Comparison of ENCODE assay signal across 17 cellular contexts in genomic region chr5:141590127-141590526, GRCh38. TPM values are rescaled to one million over a fixed set of nuclear protein-coding genes. Genes with fewer than 3 reads are reported as not detected.
DNase-seq lines count a peak whose midpoint lies in the region; ATAC-seq and TF ChIP-seq lines count a peak whose summit lies in the region.
"Had no signal": no experiment of that assay in that cellular context is flagged by ENCODE, and none has a peak within 500 bp of the region (broad histone marks: within the 10 kb centered on the region; RNA-seq: fewer than 3 reads in every experiment).

No MANE protein-coding gene starts in this region.

- no peak for DNase-seq in Right ventricle myocardium superior
- DNase-seq in left ventricle myocardium superior: no peak
- DNase-seq in MV-4-11 (lab: John Stamatoyannopoulos, UW): peak; percentile 32
- peak; percentile 58 for DNase-seq in left lobe of liver (ENCODE audit: low spot score)
- no peak for DNase-seq in upper lobe of right lung
- no peak for DNase-seq in OCI-M2 (lab: John Stamatoyannopoulos, UW; ENCODE audit: unreplicated experiment)
- no peak for DNase-seq in endothelial cell (ENCODE audit: low spot score)
- DNase-seq: ACHN; CD8-positive, alpha-beta T cell; KG1; NCI-H1105 treated with DMSO at 0.1 percent for 48 hours; NCI-H187; NCI-H2171 treated with DMSO at 0.1 percent for 48 hours; NCI-H510A treated with DMSO at 0.1 percent for 48 hours; PC-3 had no signal

- no peaks in the 10 kb centered on the region for H3K9me3 Mint-ChIP-seq in endothelial cell (ENCODE audit: unreplicated experiment)
- H3K9me3 Mint-ChIP-seq: CD8-positive, alpha-beta T cell had no signal

- ATAC-seq in Right ventricle myocardium superior (ENCODE audit: poor library complexity) (peak; percentile 26), left ventricle myocardium superior (no peak), left lobe of liver (peak; percentile 76), upper lobe of right lung (peak; percentile 54), SK-N-SH treated with all-trans-retinoic acid at 6 μM for 48 hours (no peak)
- ATAC-seq: CD8-positive, alpha-beta T cell; PC-3 had no signal

- H3K9me3 ChIP-seq in upper lobe of right lung: no peaks in the 10 kb centered on the region

- H3K27ac ChIP-seq in upper lobe of right lung: no peak overlapping the region
- H3K27ac ChIP-seq: SK-N-MC had no signal

- H3K27me3 Mint-ChIP-seq in endothelial cell (ENCODE audit: unreplicated experiment): no peaks in the 10 kb centered on the region

- H3K36me3 Mint-ChIP-seq in endothelial cell (ENCODE audit: low read depth, unreplicated experiment): peaks cover 6% of the 10 kb centered on the region

- peaks cover 6% of the 10 kb centered on the region for H3K4me1 ChIP-seq in upper lobe of right lung

- peaks cover 17% of the 10 kb centered on the region for H3K4me1 Mint-ChIP-seq in endothelial cell (ENCODE audit: unreplicated experiment)

- no peak overlapping the region for H3K27ac Mint-ChIP-seq in endothelial cell (ENCODE audit: unreplicated experiment)

- no peak overlapping the region for H3K4me3 Mint-ChIP-seq in endothelial cell (ENCODE audit: unreplicated experiment)
- H3K4me3 Mint-ChIP-seq: CD8-positive, alpha-beta T cell had no signal

- TF ChIP-seq CTCF in upper lobe of right lung (IDR thresholded peaks at IDR 0.05) (no peak), endothelial cell (IDR thresholded peaks at IDR 0.05; ENCODE audit: unreplicated experiment) (no peak)

- H3K36me3 ChIP-seq in upper lobe of right lung: peaks cover 35% of the 10 kb centered on the region

- intact Hi-C loops in Right ventricle myocardium superior (cut with DNase I) (no loop called here), left ventricle myocardium superior (cut with micrococcal nuclease) (no loop called here), upper lobe of right lung (cut with DNase I) (no loop called here)

- no peaks in the 10 kb centered on the region for H3K27me3 ChIP-seq in upper lobe of right lung

- no peak overlapping the region for H3K4me3 ChIP-seq in upper lobe of right lung
- H3K4me3 ChIP-seq: SK-N-MC had no signal

TF ChIP-seq in SK-N-SH treated with all-trans-retinoic acid at 6 μM for 48 hours, 23 proteins besides CTCF, POLR2A, EP300 and RAD21:
- no peak for TF ChIP-seq ESRRG (CRISPR knock-in tag; IDR thresholded peaks at IDR 0.05)
- no peak for TF ChIP-seq ZNF70 (CRISPR knock-in tag; IDR thresholded peaks at IDR 0.05)
- TF ChIP-seq, protein P1, sequence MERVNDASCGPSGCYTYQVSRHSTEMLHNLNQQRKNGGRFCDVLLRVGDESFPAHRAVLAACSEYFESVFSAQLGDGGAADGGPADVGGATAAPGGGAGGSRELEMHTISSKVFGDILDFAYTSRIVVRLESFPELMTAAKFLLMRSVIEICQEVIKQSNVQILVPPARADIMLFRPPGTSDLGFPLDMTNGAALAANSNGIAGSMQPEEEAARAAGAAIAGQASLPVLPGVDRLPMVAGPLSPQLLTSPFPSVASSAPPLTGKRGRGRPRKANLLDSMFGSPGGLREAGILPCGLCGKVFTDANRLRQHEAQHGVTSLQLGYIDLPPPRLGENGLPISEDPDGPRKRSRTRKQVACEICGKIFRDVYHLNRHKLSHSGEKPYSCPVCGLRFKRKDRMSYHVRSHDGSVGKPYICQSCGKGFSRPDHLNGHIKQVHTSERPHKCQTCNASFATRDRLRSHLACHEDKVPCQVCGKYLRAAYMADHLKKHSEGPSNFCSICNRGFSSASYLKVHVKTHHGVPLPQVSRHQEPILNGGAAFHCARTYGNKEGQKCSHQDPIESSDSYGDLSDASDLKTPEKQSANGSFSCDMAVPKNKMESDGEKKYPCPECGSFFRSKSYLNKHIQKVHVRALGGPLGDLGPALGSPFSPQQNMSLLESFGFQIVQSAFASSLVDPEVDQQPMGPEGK (CRISPR knock-in tag; IDR thresholded peaks at IDR 0.05; ENCODE audit: borderline replicate concordance): no peak
TF ChIP-seq in SK-N-SH treated with all-trans-retinoic acid at 6 μM for 48 hours: peak in this region for 0.

RNA-seq across cellular contexts. Expression of gene DIAPH1, which starts 28.7 kb away (rescaled TPM):
- total RNA-seq in Right ventricle myocardium superior (32.0 TPM), left ventricle myocardium superior (36.6 TPM), left lobe of liver (120 TPM), upper lobe of right lung (118 TPM), endothelial cell (ENCODE audit: unreplicated experiment) (149 TPM)

RNA-seq across cellular contexts. Expression of gene HDAC3, which starts 46.5 kb away (rescaled TPM):
- total RNA-seq in Right ventricle myocardium superior: 29.1 TPM
- total RNA-seq in left ventricle myocardium superior: 28.9 TPM
- 28.7 TPM for total RNA-seq in left lobe of liver
- total RNA-seq in upper lobe of right lung: 42.1 TPM
- total RNA-seq in endothelial cell (ENCODE audit: unreplicated experiment): 84.9 TPM

RNA-seq across cellular contexts. Expression of gene RELL2, which starts 46.7 kb away (rescaled TPM):
- total RNA-seq in Right ventricle myocardium superior (0.86 TPM), left ventricle myocardium superior (0.55 TPM), left lobe of liver (0.96 TPM), upper lobe of right lung (6.1 TPM), endothelial cell (ENCODE audit: unreplicated experiment) (17.4 TPM)

Comparison
In these comparisons a context has a peak if more than half of its experiments do, and no peak if none do; other contexts are left out.
1. ATAC-seq: peak in Right ventricle myocardium superior (single experiment), left lobe of liver (single experiment) and upper lobe of right lung (single experiment); none in left ventricle myocardium superior (single experiment) and SK-N-SH treated with all-trans-retinoic acid at 6 μM for 48 hours (single experiment).
2. DNase-seq: peak in MV-4-11 (single experiment) and left lobe of liver (single experiment); none in Right ventricle myocardium superior (single experiment), left ventricle myocardium superior (single experiment), upper lobe of right lung (single experiment), OCI-M2 (single experiment) and endothelial cell (single experiment).